9 cellular contexts compared by ENCODE assay signal in genomic region chr17:8160224-8160577, GRCh38. TPM values are rescaled to one million over a fixed set of nuclear protein-coding genes. Genes with fewer than 3 reads are reported as not detected.
DNase-seq lines count a peak whose midpoint lies in the region; ATAC-seq and TF ChIP-seq lines count a peak whose summit lies in the region.
"Had no signal": no experiment of that assay in that cellular context is flagged by ENCODE, and none has a peak within 500 bp of the region (broad histone marks: within the 10 kb centered on the region; RNA-seq: fewer than 3 reads in every experiment).

No MANE protein-coding gene starts in this region.

- no peak overlapping the region for H2AK9ac ChIP-seq in IMR-90 (replicated peaks; ENCODE audit: low read depth, low read length, poor library complexity)

- H3K9me3 ChIP-seq in CD4-positive, CD25-positive, alpha-beta regulatory T cell (ENCODE audit: control insufficient read depth in 2 of 2, low read length in 2 of 2) = no peaks in the 10 kb centered on the region
- H3K9me3 ChIP-seq in IMR-90 (ENCODE audit: control insufficient read depth, insufficient read depth, low read length) (no peaks in the 10 kb centered on the region), osteoblast (ENCODE audit: low read depth, low read length) (no peaks in the 10 kb centered on the region)

- no peak overlapping the region for H4K91ac ChIP-seq in IMR-90 (ENCODE audit: insufficient read depth, low read depth, low read length)

- intact Hi-C loops in IMR-90 (cut with micrococcal nuclease) = no loop called here

- no peak overlapping the region for H2BK15ac ChIP-seq in IMR-90 (ENCODE audit: low read depth, low read length)

- no peak for TF ChIP-seq CTCF in IMR-90 (conservative IDR thresholded peaks at IDR 0.05; ENCODE audit: low read depth, low read length)
- TF ChIP-seq CTCF in osteoblast (IDR thresholded peaks at IDR 0.05; ENCODE audit: extremely low read depth, low read depth, low read length) = no peak

- H3K79me1 ChIP-seq in IMR-90 (ENCODE audit: low read depth in 1 of 2, low read length in 2 of 2) = peaks cover 21 to 48% of the 10 kb centered on the region in 2 experiments

- DNase-seq in CD4-positive, CD25-positive, alpha-beta regulatory T cell = no peak
- no peak for DNase-seq in IMR-90
- no peak for DNase-seq in central memory CD8-positive, alpha-beta T cell (ENCODE audit: low spot score in 2 of 2)
- peak; percentile 71 for DNase-seq in osteoblast (ENCODE audit: insufficient read length, low spot score, missing footprints)
- no peak for DNase-seq in NCI-H2081 (lab: John Stamatoyannopoulos, UW)
- DNase-seq in NCI-H69 (lab: John Stamatoyannopoulos, UW) = no peak
- DNase-seq in anterior cingulate cortex (lab: John Stamatoyannopoulos, UW) = no peak
- DNase-seq: NCI-H1436 had no signal

- H2BK120ac ChIP-seq in IMR-90 (ENCODE audit: low read depth, low read length) = no peak overlapping the region

- WGBS in IMR-90 (ENCODE audit: extremely low coverage in 2 of 2, insufficient read length in 1 of 2), 2 experiments = 100% methylated on average over 2 of the region's 4 CpGs; no CpG with 5 or more reads in 1 of the 2 experiments

- no peak overlapping the region for H2AFZ ChIP-seq in IMR-90 (replicated peaks; ENCODE audit: low read length, poor library complexity)
- H2AFZ ChIP-seq in osteoblast (ENCODE audit: low read length) = no peak overlapping the region

- H3K4me2 ChIP-seq in IMR-90 (ENCODE audit: low read depth, low read length) (no peak overlapping the region), osteoblast (ENCODE audit: insufficient read depth, low read length) (no peak overlapping the region)

- no peak overlapping the region for H2AK5ac ChIP-seq in IMR-90 (ENCODE audit: low read depth, low read length)

- H3K27ac ChIP-seq in CD4-positive, CD25-positive, alpha-beta regulatory T cell (ENCODE audit: insufficient read depth, low read length, poor library complexity, severe bottlenecking) = peak overlapping the region; percentile 98
- H3K27ac ChIP-seq in IMR-90 (ENCODE audit: insufficient read depth, low read length) = no peak overlapping the region
- peak overlapping the region; percentile 36 for H3K27ac ChIP-seq in osteoblast (ENCODE audit: low read depth, low read length)

- peaks cover 14% of the 10 kb centered on the region for H3K9me1 ChIP-seq in IMR-90 (ENCODE audit: insufficient read depth, low read length)

- peaks cover 25% of the 10 kb centered on the region for H3K36me3 Mint-ChIP-seq in CD4-positive, CD25-positive, alpha-beta regulatory T cell
- H3K36me3 Mint-ChIP-seq in central memory CD8-positive, alpha-beta T cell (ENCODE audit: insufficient read depth) = peaks cover 57% of the 10 kb centered on the region

- H3K18ac ChIP-seq in IMR-90 (ENCODE audit: low read depth, low read length) = no peak overlapping the region

- CTCF ChIA-PET in IMR-90 (lab: Yijun Ruan, JAX) = no interaction called here

- H3K27ac Mint-ChIP-seq in CD4-positive, CD25-positive, alpha-beta regulatory T cell = peak overlapping the region; percentile 85 to 98 (median 97)
- H3K27ac Mint-ChIP-seq in central memory CD8-positive, alpha-beta T cell (ENCODE audit: low read depth) = peak overlapping the region; percentile 97

- H4K20me1 ChIP-seq in IMR-90 (ENCODE audit: insufficient read depth, low read length) (peaks cover 14% of the 10 kb centered on the region), osteoblast (ENCODE audit: insufficient read depth, low read length) (peaks cover 14% of the 10 kb centered on the region)

- H3K4me1 Mint-ChIP-seq in CD4-positive, CD25-positive, alpha-beta regulatory T cell = peaks cover 1 to 64% (median 33%) of the 10 kb centered on the region in 4 donors
- peaks cover 57% of the 10 kb centered on the region for H3K4me1 Mint-ChIP-seq in central memory CD8-positive, alpha-beta T cell

- no peak overlapping the region for H2BK5ac ChIP-seq in IMR-90 (ENCODE audit: low read depth, low read length, poor library complexity, severe bottlenecking)

- H4K8ac ChIP-seq in IMR-90 (ENCODE audit: low read depth in 2 of 2, low read length in 2 of 2) = no peak overlapping the region

- dilution Hi-C loops in IMR-90 (cut with HindIII; ENCODE audit: low sequenced_read_pairs, unreplicated experiment) = no loop called here

- peaks cover 41% of the 10 kb centered on the region for H3K79me2 ChIP-seq in osteoblast (ENCODE audit: insufficient read depth, low read length)

- in situ Hi-C loops in IMR-90 (cut with MboI; ENCODE audit: low sequenced_read_pairs) = loop anchor here (25.0 kb wide), 1 partner anchor 923 kb away; the partner anchor contains the start of genes DVL2, GABARAP and PHF23

- H3K4me1 ChIP-seq in CD4-positive, CD25-positive, alpha-beta regulatory T cell (ENCODE audit: control insufficient read depth, insufficient read depth, low read length, poor library complexity, severe bottlenecking) = peaks cover 80% of the 10 kb centered on the region
- peaks cover 30% of the 10 kb centered on the region for H3K4me1 ChIP-seq in IMR-90 (ENCODE audit: control insufficient read depth, insufficient read depth, low read length)
- peaks cover 47% of the 10 kb centered on the region for H3K4me1 ChIP-seq in osteoblast (ENCODE audit: insufficient read depth, low read length)

- TF ChIP-seq POLR2A in IMR-90 (IDR thresholded peaks at IDR 0.05; ENCODE audit: low read depth, low read length) = no peak

- no peak overlapping the region for H3K56ac ChIP-seq in IMR-90 (ENCODE audit: extremely low read depth, insufficient read depth, low read length)

- H4K5ac ChIP-seq in IMR-90 (ENCODE audit: low read depth, low read length) = no peak overlapping the region

- H3K4me3 Mint-ChIP-seq in CD4-positive, CD25-positive, alpha-beta regulatory T cell = peak overlapping the region; percentile 74 to 96 (median 90)
- H3K4me3 Mint-ChIP-seq in central memory CD8-positive, alpha-beta T cell = peak overlapping the region; percentile 88

- H3K9ac ChIP-seq in IMR-90 (ENCODE audit: low read depth, low read length) = no peak overlapping the region

- ATAC-seq in CD4-positive, CD25-positive, alpha-beta regulatory T cell (ENCODE audit: low read depth in 2 of 2) = no peak
- no peak for ATAC-seq in IMR-90 (ENCODE audit: low read depth)
- no peak for ATAC-seq in central memory CD8-positive, alpha-beta T cell (replicated peaks; ENCODE audit: extremely low read depth, poor library complexity, severe bottlenecking)
- no peak for ATAC-seq in HG03460 (IDR thresholded peaks at IDR 0.05; ENCODE audit: unreplicated experiment)

- H3K23ac ChIP-seq in IMR-90 (ENCODE audit: low read depth, low read length) = no peak overlapping the region

- POLR2A ChIA-PET in IMR-90 (lab: Charles Lee; ENCODE audit: unreplicated experiment) = no interaction called here

- H2BK20ac ChIP-seq in IMR-90 (ENCODE audit: low read depth, low read length) = no peak overlapping the region

- peaks cover 22% of the 10 kb centered on the region for H3K36me3 ChIP-seq in CD4-positive, CD25-positive, alpha-beta regulatory T cell (ENCODE audit: control insufficient read depth, insufficient read depth, low read length)
- H3K36me3 ChIP-seq in IMR-90 (ENCODE audit: control insufficient read depth, insufficient read depth, low read length) (peaks cover 15% of the 10 kb centered on the region), osteoblast (ENCODE audit: insufficient read depth, low read length) (peaks cover 19% of the 10 kb centered on the region)

- H3K27me3 ChIP-seq in CD4-positive, CD25-positive, alpha-beta regulatory T cell (ENCODE audit: control insufficient read depth, insufficient read depth, low read length) = no peaks in the 10 kb centered on the region
- H3K27me3 ChIP-seq in IMR-90 (ENCODE audit: control insufficient read depth, insufficient read depth, low read length) (no peaks in the 10 kb centered on the region), osteoblast (ENCODE audit: insufficient read depth, low read length) (no peaks in the 10 kb centered on the region)

- no peak for TF ChIP-seq RAD21 in IMR-90 (IDR thresholded peaks at IDR 0.05; ENCODE audit: low read length)

- TSS peak; percentile 73 for BruUV-seq in IMR-90 (replicated peaks; lab: Mats Ljungman, UMichigan)

- peaks cover 4% of the 10 kb centered on the region for H3K27me3 Mint-ChIP-seq in CD4-positive, CD25-positive, alpha-beta regulatory T cell
- no peaks in the 10 kb centered on the region for H3K27me3 Mint-ChIP-seq in central memory CD8-positive, alpha-beta T cell

- H3K9me3 Mint-ChIP-seq in CD4-positive, CD25-positive, alpha-beta regulatory T cell = peaks cover 0 to 1% (median 0%) of the 10 kb centered on the region in 7 donors
- no peaks in the 10 kb centered on the region for H3K9me3 Mint-ChIP-seq in central memory CD8-positive, alpha-beta T cell

- H3K14ac ChIP-seq in IMR-90 (replicated peaks; ENCODE audit: low read depth, low read length) = no peak overlapping the region

- no peak overlapping the region for H3K4ac ChIP-seq in IMR-90 (ENCODE audit: low read depth, low read length)

- H3K4me3 ChIP-seq in CD4-positive, CD25-positive, alpha-beta regulatory T cell (ENCODE audit: low read depth, low read length) = no peak overlapping the region
- H3K4me3 ChIP-seq in IMR-90 (ENCODE audit: insufficient read depth, low read depth, low read length) (no peak overlapping the region), osteoblast (ENCODE audit: insufficient read depth, low read length) (no peak overlapping the region)

RNA-seq across cellular contexts. Expression of gene VAMP2, which starts 2.5 kb away (rescaled TPM):
- total RNA-seq in CD4-positive, CD25-positive, alpha-beta regulatory T cell = 205 TPM
- 10 to 100 TPM; 42.7 to 60.4 (median 59.3) TPM for polyA plus RNA-seq in CD4-positive, CD25-positive, alpha-beta regulatory T cell
- total RNA-seq in IMR-90 (2012; rRNA removed) = 2.2 and 2.3 TPM in 2 replicates
- polyA plus RNA-seq in IMR-90 (2012; rRNA removed) = 27.3 and 33.3 TPM in 2 replicates
- 14.0 and 29.1 TPM in 2 replicates for polyA plus RNA-seq in IMR-90 (2012; cell fraction: cytosol; rRNA removed)
- polyA plus RNA-seq in IMR-90 (2012; cell fraction: nucleus; rRNA removed; ENCODE audit: low replicate concordance) = 68.1 and 141 TPM in 2 replicates
- total RNA-seq in osteoblast = 5.3 and 5.4 TPM in 2 replicates

RNA-seq across cellular contexts. Expression of gene PER1, which starts 8.0 kb away (rescaled TPM):
- total RNA-seq in CD4-positive, CD25-positive, alpha-beta regulatory T cell = 1,740 TPM
- polyA plus RNA-seq in CD4-positive, CD25-positive, alpha-beta regulatory T cell = 1 to 10 TPM; 4.8 to 7.7 (median 6.2) TPM
- 1.7 and 3.4 TPM in 2 replicates for total RNA-seq in IMR-90 (2012; rRNA removed)
- polyA plus RNA-seq in IMR-90 (2012; rRNA removed) = 10.5 and 11.5 TPM in 2 replicates
- 4.8 and 6.2 TPM in 2 replicates for polyA plus RNA-seq in IMR-90 (2012; cell fraction: cytosol; rRNA removed)
- 230 and 249 TPM in 2 replicates for polyA plus RNA-seq in IMR-90 (2012; cell fraction: nucleus; rRNA removed; ENCODE audit: low replicate concordance)
- 11.2 and 16.6 TPM in 2 replicates for total RNA-seq in osteoblast

RNA-seq across cellular contexts. Expression of gene TMEM107, which starts 16.0 kb away (rescaled TPM):
- 27.3 TPM for total RNA-seq in CD4-positive, CD25-positive, alpha-beta regulatory T cell
- polyA plus RNA-seq in CD4-positive, CD25-positive, alpha-beta regulatory T cell = 10 to 100 TPM; 20.6 to 38.9 (median 29.9) TPM
- 14.3 and 60.3 TPM in 2 replicates for total RNA-seq in IMR-90 (2012; rRNA removed)
- polyA plus RNA-seq in IMR-90 (2012; rRNA removed) = 12.9 and 13.4 TPM in 2 replicates
- 5.7 and 11.7 TPM in 2 replicates for polyA plus RNA-seq in IMR-90 (2012; cell fraction: cytosol; rRNA removed)
- polyA plus RNA-seq in IMR-90 (2012; cell fraction: nucleus; rRNA removed; ENCODE audit: low replicate concordance) = 8.7 and 10.5 TPM in 2 replicates
- total RNA-seq in osteoblast = 8.3 and 8.8 TPM in 2 replicates

RNA-seq across cellular contexts. Expression of gene BORCS6, which starts 29.8 kb away (rescaled TPM):
- total RNA-seq in CD4-positive, CD25-positive, alpha-beta regulatory T cell = 10.1 TPM
- 10 to 100 TPM; 23.6 to 29.9 (median 25.4) TPM for polyA plus RNA-seq in CD4-positive, CD25-positive, alpha-beta regulatory T cell
- total RNA-seq in IMR-90 (2012; rRNA removed) (2.7 and 3.1 TPM in 2 replicates), osteoblast (9.4 and 11.5 TPM in 2 replicates)
- polyA plus RNA-seq in IMR-90 (2012; rRNA removed) = 3.3 and 4.3 TPM in 2 replicates
- 3.9 and 4.6 TPM in 2 replicates for polyA plus RNA-seq in IMR-90 (2012; cell fraction: cytosol; rRNA removed)
- 1.6 and 3.0 TPM in 2 replicates for polyA plus RNA-seq in IMR-90 (2012; cell fraction: nucleus; rRNA removed; ENCODE audit: low replicate concordance)

RNA-seq across cellular contexts. Expression of gene HES7, which starts 36.3 kb away (rescaled TPM):
- total RNA-seq in CD4-positive, CD25-positive, alpha-beta regulatory T cell = not detected
- not detected for polyA plus RNA-seq in CD4-positive, CD25-positive, alpha-beta regulatory T cell
- total RNA-seq in IMR-90 (2012; rRNA removed) (not detected in 2 replicates), osteoblast (not detected in 2 replicates)
- 0.43 and 0.56 TPM in 2 replicates for polyA plus RNA-seq in IMR-90 (2012; rRNA removed)
- 0.66 and 1.9 TPM in 2 replicates for polyA plus RNA-seq in IMR-90 (2012; cell fraction: cytosol; rRNA removed)
- polyA plus RNA-seq in IMR-90 (2012; cell fraction: nucleus; rRNA removed; ENCODE audit: low replicate concordance) = 1.8 and 4.2 TPM in 2 replicates

Comparison
In these comparisons a context has a peak if more than half of its experiments do, and no peak if none do; other contexts are left out.
1. RNA of gene VAMP2, which starts 2.5 kb away (total RNA-seq): 205 TPM in CD4-positive, CD25-positive, alpha-beta regulatory T cell (single experiment); 5.3 to 5.4 TPM in osteoblast and 2.2 to 2.3 TPM in IMR-90; every median in the first group is over 10 times any median in the second.
2. RNA of gene PER1, which starts 8.0 kb away (total RNA-seq): 1,740 TPM in CD4-positive, CD25-positive, alpha-beta regulatory T cell (single experiment); 11.2 to 16.6 TPM in osteoblast and 1.7 to 3.4 TPM in IMR-90; every median in the first group is over 10 times any median in the second.